In genomic region chr1:3904006-3904842, GRCh38 we compare ENCODE assay signal across 13 cellular contexts. TPM values are rescaled to one million over a fixed set of nuclear protein-coding genes. Genes with fewer than 3 reads are reported as not detected.
DNase-seq lines count a peak whose midpoint lies in the region; ATAC-seq and TF ChIP-seq lines count a peak whose summit lies in the region.
"Had no signal": no experiment of that assay in that cellular context is flagged by ENCODE, and none has a peak within 500 bp of the region (broad histone marks: within the 10 kb centered on the region; RNA-seq: fewer than 3 reads in every experiment).

No MANE protein-coding gene starts in this region.

- peak; percentile 56 for DNase-seq in activated effector memory CD4-positive, alpha-beta T cell treated with anti-CD3 and anti-CD28 coated beads, Interleukin-2, amount 50 U/mL, for 16 hours
- DNase-seq in activated effector memory CD4-positive, alpha-beta T cell treated with Interleukin-2 at 50 U/mL for 16 hours, result no peak
- DNase-seq in spleen, result peak; percentile 75
- DNase-seq in ecto neural progenitor cell (ENCODE audit: low spot score), result no peak
- no peak for DNase-seq in mesothelial cell of epicardium (ENCODE audit: low spot score in 2 of 2, unreplicated experiment in 2 of 2)
- DNase-seq: amniotic stem cell, DMS 273 treated with DMSO at 0.1 percent for 48 hours, NCI-H2029 treated with DMSO at 0.1 percent for 48 hours, ovary had no signal

- H3F3A ChIP-seq in Loucy (ENCODE audit: low read depth), result no peaks in the 10 kb centered on the region

- H3K27ac Mint-ChIP-seq in dendritic cell treated with granulocyte-macrophage colony-stimulating factor and Interleukin-4, amounts not matched to agents 40 ng/mL and 50 ng/mL, for 4 days, result peak overlapping the region; percentile 30
- H3K27ac Mint-ChIP-seq in mesothelial cell of epicardium, result no peak overlapping the region

- H2AFZ ChIP-seq in Loucy (ENCODE audit: low read length), result no peak overlapping the region

- H3K4me2 ChIP-seq in Loucy (ENCODE audit: low read depth, low read length, poor library complexity, severe bottlenecking), result peak overlapping the region; percentile 67

- H3K36me3 Mint-ChIP-seq in dendritic cell treated with granulocyte-macrophage colony-stimulating factor and Interleukin-4, amounts not matched to agents 40 ng/mL and 50 ng/mL, for 4 days (ENCODE audit: low read depth), result peaks cover 14% of the 10 kb centered on the region
- no peaks in the 10 kb centered on the region for H3K36me3 Mint-ChIP-seq in mesothelial cell of epicardium

- H3K36me3 ChIP-seq in Loucy (ENCODE audit: insufficient read depth, low read length), result no peaks in the 10 kb centered on the region
- H3K36me3 ChIP-seq in spleen, result no peaks in the 10 kb centered on the region
- H3K36me3 ChIP-seq: ovary had no signal

- peak overlapping the region in 2 of 8 donors; percentile 95 to 99 for H3K27ac ChIP-seq in spleen
- H3K27ac ChIP-seq: ovary, SK-N-MC had no signal

- peaks cover 7% of the 10 kb centered on the region for H3K79me2 ChIP-seq in Loucy (ENCODE audit: insufficient read depth, low read length)

- peaks cover 35% of the 10 kb centered on the region for H3K4me1 ChIP-seq in Loucy (ENCODE audit: insufficient read depth, low read length, poor library complexity, severe bottlenecking)
- H3K4me1 ChIP-seq in spleen, result peaks cover 5 to 65% (median 21%) of the 10 kb centered on the region in 6 donors

- H3K27me3 Mint-ChIP-seq in dendritic cell treated with granulocyte-macrophage colony-stimulating factor and Interleukin-4, amounts not matched to agents 40 ng/mL and 50 ng/mL, for 4 days, result peaks cover 2% of the 10 kb centered on the region
- H3K27me3 Mint-ChIP-seq in mesothelial cell of epicardium (ENCODE audit: low read depth), result peaks cover 8% of the 10 kb centered on the region

- WGBS in spleen, 5 donors, result 72 to 78% (median 74%) methylated on average over 19 to 24 of the region's 24 CpGs

- H3K9me3 Mint-ChIP-seq in dendritic cell treated with granulocyte-macrophage colony-stimulating factor and Interleukin-4, amounts not matched to agents 40 ng/mL and 50 ng/mL, for 4 days, result no peaks in the 10 kb centered on the region
- no peaks in the 10 kb centered on the region for H3K9me3 Mint-ChIP-seq in mesothelial cell of epicardium

- peaks cover 5% of the 10 kb centered on the region for H4K20me1 ChIP-seq in Loucy (ENCODE audit: insufficient read depth, low read length, poor library complexity, severe bottlenecking)

- peaks cover 37% of the 10 kb centered on the region for H3K4me1 Mint-ChIP-seq in dendritic cell treated with granulocyte-macrophage colony-stimulating factor and Interleukin-4, amounts not matched to agents 40 ng/mL and 50 ng/mL, for 4 days (ENCODE audit: low read depth)
- H3K4me1 Mint-ChIP-seq in mesothelial cell of epicardium, result peaks cover 2% of the 10 kb centered on the region

- intact Hi-C loops in dendritic cell treated with granulocyte-macrophage colony-stimulating factor and Interleukin-4, amounts not matched to agents 40 ng/mL and 50 ng/mL, for 4 days (cut with micrococcal nuclease), result no loop called here
- intact Hi-C loops in spleen (cut with DNase I; ENCODE audit: low total_unique reads), result no loop called here

- no peak for ATAC-seq in HG02852 (IDR thresholded peaks at IDR 0.05; ENCODE audit: unreplicated experiment)

- peak overlapping the region; percentile 72 for H3K9ac ChIP-seq in Loucy (ENCODE audit: low read depth, low read length, poor library complexity, severe bottlenecking)

- H3K27me3 ChIP-seq in Loucy (ENCODE audit: insufficient read depth, low read length, poor library complexity, severe bottlenecking) (no peaks in the 10 kb centered on the region), spleen (replicated peaks in 1 of 7) (no peaks in the 10 kb centered on the region)
- H3K27me3 ChIP-seq: ovary had no signal

- H3K9me2 ChIP-seq in Loucy (replicated peaks; ENCODE audit: low read depth, low read length), result no peaks in the 10 kb centered on the region

- TF ChIP-seq CTCF in Loucy (conservative IDR thresholded peaks at IDR 0.05; ENCODE audit: low read length) (no peak), spleen (IDR thresholded peaks at IDR 0.05 in 8 of 11, conservative IDR thresholded peaks at IDR 0.05 in 3 of 11) (no peak), mesothelial cell of epicardium (IDR thresholded peaks at IDR 0.05; ENCODE audit: unreplicated experiment) (no peak)

- H3K4me3 Mint-ChIP-seq in dendritic cell treated with granulocyte-macrophage colony-stimulating factor and Interleukin-4, amounts not matched to agents 40 ng/mL and 50 ng/mL, for 4 days, result no peak overlapping the region
- H3K4me3 Mint-ChIP-seq in mesothelial cell of epicardium, result no peak overlapping the region

- H3K9me3 ChIP-seq in Loucy (ENCODE audit: insufficient read depth, low read depth, low read length) (no peaks in the 10 kb centered on the region), spleen (peaks cover 0 to under 1% (median 0%) of the 10 kb centered on the region in 8 donors)
- H3K9me3 ChIP-seq: ovary had no signal

- H3K4me3 ChIP-seq in Loucy (ENCODE audit: low read length, poor library complexity, severe bottlenecking) (peak overlapping the region; percentile 56), spleen (no peak overlapping the region)
- H3K4me3 ChIP-seq: ovary, SK-N-MC had no signal

- no peak for TF ChIP-seq POLR2A in spleen (IDR thresholded peaks at IDR 0.05)

RNA-seq across cellular contexts. Expression of gene C1orf174, which starts 4.2 kb away (rescaled TPM):
- total RNA-seq in spleen, result 10 to 100 TPM; 19.7 to 34.5 (median 23.7) TPM
- polyA plus RNA-seq in spleen, result 10 to 100 TPM; 14.9 to 24.2 (median 15.8) TPM
- 25.8 to 27.0 TPM (median 26.6 TPM) in 3 replicates for total RNA-seq in mesothelial cell of epicardium

RNA-seq across cellular contexts. Expression of gene DFFB, which starts 46.9 kb away (rescaled TPM):
- 10 to 100 TPM in 5 of 7 donors, 1 to 10 TPM in 2; 8.5 to 13.8 (median 12.1) TPM for total RNA-seq in spleen
- 10 to 100 TPM in 1 of 3 donors, 1 to 10 TPM in 2; 6.3 to 10.5 (median 8.7) TPM for polyA plus RNA-seq in spleen
- total RNA-seq in mesothelial cell of epicardium, result 10.7 to 11.0 TPM (median 10.9 TPM) in 3 replicates

RNA-seq across cellular contexts. Expression of gene CEP104, which starts 47.2 kb away (rescaled TPM):
- total RNA-seq in spleen, result 10 to 100 TPM; 26.4 to 49.4 (median 42.0) TPM
- polyA plus RNA-seq in spleen, result 1 to 10 TPM; 4.5 to 8.4 (median 5.3) TPM
- total RNA-seq in mesothelial cell of epicardium, result 32.2 to 37.0 TPM (median 35.2 TPM) in 3 replicates

Comparison
In these comparisons a context has a peak if more than half of its experiments do, and no peak if none do; other contexts are left out.
1. DNase-seq: peak in activated effector memory CD4-positive, alpha-beta T cell treated with anti-CD3 and anti-CD28 coated beads, Interleukin-2, amount 50 U/mL, for 16 hours (single experiment) and spleen (single experiment); none in activated effector memory CD4-positive, alpha-beta T cell treated with Interleukin-2 at 50 U/mL for 16 hours (single experiment), ecto neural progenitor cell (single experiment) and mesothelial cell of epicardium (0 of 2).